13 cellular contexts compared by ENCODE assay signal in genomic region chr1:9317072-9317471, GRCh38. TPM values are rescaled to one million over a fixed set of nuclear protein-coding genes. Genes with fewer than 3 reads are reported as not detected.
DNase-seq lines count a peak whose midpoint lies in the region; ATAC-seq and TF ChIP-seq lines count a peak whose summit lies in the region.
"Had no signal": no experiment of that assay in that cellular context is flagged by ENCODE, and none has a peak within 500 bp of the region (broad histone marks: within the 10 kb centered on the region; RNA-seq: fewer than 3 reads in every experiment).

No MANE protein-coding gene starts in this region.

- H3K27me3 ChIP-seq in gastroesophageal sphincter (no peaks in the 10 kb centered on the region), thyroid gland (no peaks in the 10 kb centered on the region)
- H3K27me3 ChIP-seq in CD8-positive, alpha-beta memory T cell (ENCODE audit: insufficient read depth, low read length, poor library complexity, severe bottlenecking), result no peaks in the 10 kb centered on the region
- H3K27me3 ChIP-seq: suprapubic skin had no signal

- H3K4me3 ChIP-seq in gastroesophageal sphincter (no peak overlapping the region), thyroid gland (replicated peaks in 1 of 3) (no peak overlapping the region)
- no peak overlapping the region for H3K4me3 ChIP-seq in CD8-positive, alpha-beta memory T cell (ENCODE audit: low read length)
- H3K4me3 ChIP-seq: suprapubic skin had no signal

- no peak for TF ChIP-seq CTCF in WTC11 (IDR thresholded peaks at IDR 0.05)
- TF ChIP-seq CTCF in gastroesophageal sphincter (IDR thresholded peaks at IDR 0.05), result no peak
- no peak for TF ChIP-seq CTCF in thyroid gland (IDR thresholded peaks at IDR 0.05)

- TF ChIP-seq POLR2A in gastroesophageal sphincter (IDR thresholded peaks at IDR 0.05), result no peak
- TF ChIP-seq POLR2A in thyroid gland (IDR thresholded peaks at IDR 0.05), result no peak

- CTCF ChIA-PET in WTC11 (lab: Charles Lee), result interaction anchor here (1.1 kb wide), 1 partner anchor 28 kb away, joined by 4 read pairs; no protein-coding TSS in a partner anchor
- CTCF ChIA-PET in CD8-positive, alpha-beta memory T cell (lab: Charles Lee), result no interaction called here

- POLR2A ChIA-PET in WTC11 (lab: Charles Lee), result no interaction called here
- POLR2A ChIA-PET in CD8-positive, alpha-beta memory T cell (lab: Charles Lee), result no interaction called here

- no peaks in the 10 kb centered on the region for H3K9me3 Mint-ChIP-seq in activated T-cell treated with anti-CD3 and anti-CD28 coated beads, Interleukin-2, amount 50 U/mL, for 72 hours
- H3K9me3 Mint-ChIP-seq in WTC11, result no peaks in the 10 kb centered on the region
- H3K9me3 Mint-ChIP-seq in CD8-positive, alpha-beta memory T cell, result no peaks in the 10 kb centered on the region

- no peak for TF ChIP-seq EP300 in gastroesophageal sphincter (IDR thresholded peaks at IDR 0.05)

- no peak for ATAC-seq in activated T-cell treated with anti-CD3 and anti-CD28 coated beads, Interleukin-2, amount 50 U/mL, for 72 hours (replicated peaks in 1 of 2)
- ATAC-seq in WTC11, result no peak
- ATAC-seq in gastroesophageal sphincter, result no peak
- no peak for ATAC-seq in GM18867 (IDR thresholded peaks at IDR 0.05; ENCODE audit: unreplicated experiment)
- ATAC-seq: esophagus mucosa, left colon had no signal

- intact Hi-C loops in thyroid gland (cut with DNase I), result no loop called here

- 89 to 92% methylated on average over 3 to 4 of the region's 7 CpGs for WGBS in gastroesophageal sphincter (ENCODE audit: low coverage in 1 of 2), 2 donors
- WGBS in thyroid gland, 2 donors, result 95 to 98% methylated on average over 7 of the region's 7 CpGs

- H3K36me3 Mint-ChIP-seq in activated T-cell treated with anti-CD3 and anti-CD28 coated beads, Interleukin-2, amount 50 U/mL, for 72 hours (ENCODE audit: insufficient read depth in 2 of 2), result no peaks in the 10 kb centered on the region
- no peaks in the 10 kb centered on the region for H3K36me3 Mint-ChIP-seq in WTC11
- no peaks in the 10 kb centered on the region for H3K36me3 Mint-ChIP-seq in CD8-positive, alpha-beta memory T cell

- DNase-seq in activated T-cell treated with anti-CD3 and anti-CD28 coated beads, Interleukin-2, amount 50 U/mL, for 72 hours, result no peak
- DNase-seq in activated T-cell treated with anti-CD3 and anti-CD28 coated beads for 4 hours (no peak), WTC11 (ENCODE audit: low spot score) (no peak), thyroid gland (no peak), ureter (ENCODE audit: low spot score) (no peak)
- no peak for DNase-seq in CD8-positive, alpha-beta memory T cell
- DNase-seq: left colon, NCI-H1694 treated with DMSO at 0.1 percent for 48 hours, OCI-M1 had no signal

- peaks cover 3 to 100% (median 65%) of the 10 kb centered on the region in 3 donors for H3K4me1 ChIP-seq in gastroesophageal sphincter
- H3K4me1 ChIP-seq in thyroid gland, result peaks cover 89 to 96% of the 10 kb centered on the region in 2 donors
- H3K4me1 ChIP-seq in CD8-positive, alpha-beta memory T cell (ENCODE audit: insufficient read depth, low read length), result no peaks in the 10 kb centered on the region

- H3K27ac ChIP-seq in gastroesophageal sphincter (peak overlapping the region in 3 of 4 donors; percentile 71 to 88 (median 80)), thyroid gland (peak overlapping the region; percentile 90 to 93 (median 91))
- no peak overlapping the region for H3K27ac ChIP-seq in CD8-positive, alpha-beta memory T cell (ENCODE audit: low read depth, low read length)
- H3K27ac ChIP-seq: suprapubic skin had no signal

- H3K36me3 ChIP-seq in gastroesophageal sphincter (peaks cover 0 to 12% of the 10 kb centered on the region in 2 donors), thyroid gland (no peaks in the 10 kb centered on the region)
- H3K36me3 ChIP-seq in CD8-positive, alpha-beta memory T cell (ENCODE audit: insufficient read depth, low read length), result no peaks in the 10 kb centered on the region

- H3K9me3 ChIP-seq in gastroesophageal sphincter, result no peaks in the 10 kb centered on the region
- H3K9me3 ChIP-seq in thyroid gland, result no peaks in the 10 kb centered on the region
- H3K9me3 ChIP-seq in CD8-positive, alpha-beta memory T cell (ENCODE audit: low read length), result no peaks in the 10 kb centered on the region
- H3K9me3 ChIP-seq: suprapubic skin had no signal

- peak overlapping the region; percentile 64 to 73 for H3K4me3 Mint-ChIP-seq in activated T-cell treated with anti-CD3 and anti-CD28 coated beads, Interleukin-2, amount 50 U/mL, for 72 hours
- H3K4me3 Mint-ChIP-seq in WTC11, result no peak overlapping the region
- no peak overlapping the region for H3K4me3 Mint-ChIP-seq in CD8-positive, alpha-beta memory T cell

- H3K4me1 Mint-ChIP-seq in activated T-cell treated with anti-CD3 and anti-CD28 coated beads, Interleukin-2, amount 50 U/mL, for 72 hours (ENCODE audit: low read depth), result peaks cover 65% of the 10 kb centered on the region
- H3K4me1 Mint-ChIP-seq in WTC11, result peaks cover 30% of the 10 kb centered on the region
- H3K4me1 Mint-ChIP-seq in CD8-positive, alpha-beta memory T cell, result peaks cover 10 to 24% (median 23%) of the 10 kb centered on the region in 3 donors

- H3K27ac Mint-ChIP-seq in activated T-cell treated with anti-CD3 and anti-CD28 coated beads, Interleukin-2, amount 50 U/mL, for 72 hours, result peak overlapping the region; percentile 46
- H3K27ac Mint-ChIP-seq in WTC11, result 0 out of 2 replicates have a peak overlapping the region, but pooled peaks have one; percentile 14
- no peak overlapping the region for H3K27ac Mint-ChIP-seq in CD8-positive, alpha-beta memory T cell

- no peaks in the 10 kb centered on the region for H3K27me3 Mint-ChIP-seq in activated T-cell treated with anti-CD3 and anti-CD28 coated beads, Interleukin-2, amount 50 U/mL, for 72 hours (ENCODE audit: low read depth)
- H3K27me3 Mint-ChIP-seq in WTC11 (ENCODE audit: low read depth), result no peaks in the 10 kb centered on the region
- H3K27me3 Mint-ChIP-seq in CD8-positive, alpha-beta memory T cell, result peaks cover 1 to 4% of the 10 kb centered on the region in 2 donors

TF ChIP-seq in WTC11, 78 proteins besides CTCF, POLR2A, EP300 and RAD21:
- TF ChIP-seq USF1 (CRISPR knock-in tag; IDR thresholded peaks at IDR 0.05) (no peak), PRRX2 (CRISPR knock-in tag; IDR thresholded peaks at IDR 0.05) (no peak), CREM (CRISPR knock-in tag; IDR thresholded peaks at IDR 0.05) (no peak), CBFB (CRISPR knock-in tag; IDR thresholded peaks at IDR 0.05; ENCODE audit: low read depth) (no peak)
TF ChIP-seq in WTC11: peak in this region for 0.

RNA-seq across cellular contexts. Expression of gene SPSB1, which starts 24.4 kb away (rescaled TPM):
- total RNA-seq in activated T-cell treated with anti-CD3 and anti-CD28 coated beads, Interleukin-2, amount 50 U/mL, for 72 hours, result 10 to 100 TPM; 12.2 to 15.6 TPM
- total RNA-seq in WTC11 (2021) (4.3 to 5.5 TPM (median 4.6 TPM) in 3 replicates), gastroesophageal sphincter (100 to 1,000 TPM in 2 of 4 donors, 10 to 100 TPM in 2; 56.3 to 111 (median 99.5) TPM), thyroid gland (10 to 100 TPM; 30.5 to 65.0 (median 36.2) TPM), ureter (15.1 TPM)
- total RNA-seq in CD8-positive, alpha-beta memory T cell, result 1 to 10 TPM in 1 of 2 experiments, under 1 TPM in 1; 0.92 to 1.2 TPM
- polyA plus RNA-seq in CD8-positive, alpha-beta memory T cell, result 2.8 TPM

Comparison
In these comparisons a context has a peak if more than half of its experiments do, and no peak if none do; other contexts are left out.
1. H3K27ac Mint-ChIP-seq: peak in activated T-cell treated with anti-CD3 and anti-CD28 coated beads, Interleukin-2, amount 50 U/mL, for 72 hours (single experiment) and WTC11 (single experiment); none in CD8-positive, alpha-beta memory T cell (0 of 8).
2. H3K4me3 Mint-ChIP-seq: peak in activated T-cell treated with anti-CD3 and anti-CD28 coated beads, Interleukin-2, amount 50 U/mL, for 72 hours (2 of 2); none in WTC11 (single experiment) and CD8-positive, alpha-beta memory T cell (0 of 7).